ENCODE assay signal across 1 cellular context in the genomic region with DNA sequence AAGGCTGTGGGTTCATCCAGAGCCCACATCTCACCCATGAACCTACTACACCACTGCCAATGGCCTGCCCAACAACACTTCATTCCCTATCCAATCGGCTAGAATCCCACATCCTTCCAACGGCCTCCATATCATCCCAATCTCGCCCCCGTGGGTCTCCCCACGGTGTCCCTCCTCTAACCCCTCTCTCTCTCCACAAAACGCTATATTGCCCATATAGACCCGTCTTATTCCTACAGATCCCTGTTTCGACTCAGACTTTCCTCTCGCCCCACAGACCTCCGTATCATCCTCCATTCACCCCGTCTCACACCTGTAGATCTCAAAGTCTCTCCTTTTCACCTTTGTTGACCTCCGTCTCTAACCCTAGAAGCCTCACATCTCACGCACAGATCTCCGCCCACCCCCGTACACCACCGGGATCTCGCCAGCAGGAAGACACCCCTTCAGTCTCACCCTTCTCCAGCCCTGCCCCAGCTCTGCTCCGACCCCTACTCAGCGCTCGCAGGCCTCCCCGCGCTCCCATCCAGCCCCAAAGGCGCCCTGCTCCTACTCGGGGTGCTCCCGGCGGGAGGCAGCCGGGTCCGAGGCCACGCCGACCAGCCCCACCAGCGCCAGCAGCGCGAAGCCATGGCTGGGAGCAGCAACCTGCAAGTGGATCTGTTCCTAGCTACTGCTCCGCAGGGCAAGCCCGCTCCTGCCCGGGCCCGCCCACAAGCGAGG.
A peak's percentile ranks its signal among the peaks of the same experiment; 100 is the strongest.
TF ChIP-seq lines count a peak whose summit lies in the region.

A gene with protein sequence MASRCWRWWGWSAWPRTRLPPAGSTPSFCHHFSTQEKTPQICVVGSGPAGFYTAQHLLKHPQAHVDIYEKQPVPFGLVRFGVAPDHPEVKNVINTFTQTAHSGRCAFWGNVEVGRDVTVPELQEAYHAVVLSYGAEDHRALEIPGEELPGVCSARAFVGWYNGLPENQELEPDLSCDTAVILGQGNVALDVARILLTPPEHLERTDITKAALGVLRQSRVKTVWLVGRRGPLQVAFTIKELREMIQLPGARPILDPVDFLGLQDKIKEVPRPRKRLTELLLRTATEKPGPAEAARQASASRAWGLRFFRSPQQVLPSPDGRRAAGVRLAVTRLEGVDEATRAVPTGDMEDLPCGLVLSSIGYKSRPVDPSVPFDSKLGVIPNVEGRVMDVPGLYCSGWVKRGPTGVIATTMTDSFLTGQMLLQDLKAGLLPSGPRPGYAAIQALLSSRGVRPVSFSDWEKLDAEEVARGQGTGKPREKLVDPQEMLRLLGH (minus strand): TSS at position 682 of the 723 bp plus-strand sequence. CDS start 50 bp downstream, at position 632.

TF ChIP-seq in GM12878, 131 proteins besides CTCF, POLR2A, EP300 and RAD21 (continued from another document and continues in another):
- TF ChIP-seq, protein P1, sequence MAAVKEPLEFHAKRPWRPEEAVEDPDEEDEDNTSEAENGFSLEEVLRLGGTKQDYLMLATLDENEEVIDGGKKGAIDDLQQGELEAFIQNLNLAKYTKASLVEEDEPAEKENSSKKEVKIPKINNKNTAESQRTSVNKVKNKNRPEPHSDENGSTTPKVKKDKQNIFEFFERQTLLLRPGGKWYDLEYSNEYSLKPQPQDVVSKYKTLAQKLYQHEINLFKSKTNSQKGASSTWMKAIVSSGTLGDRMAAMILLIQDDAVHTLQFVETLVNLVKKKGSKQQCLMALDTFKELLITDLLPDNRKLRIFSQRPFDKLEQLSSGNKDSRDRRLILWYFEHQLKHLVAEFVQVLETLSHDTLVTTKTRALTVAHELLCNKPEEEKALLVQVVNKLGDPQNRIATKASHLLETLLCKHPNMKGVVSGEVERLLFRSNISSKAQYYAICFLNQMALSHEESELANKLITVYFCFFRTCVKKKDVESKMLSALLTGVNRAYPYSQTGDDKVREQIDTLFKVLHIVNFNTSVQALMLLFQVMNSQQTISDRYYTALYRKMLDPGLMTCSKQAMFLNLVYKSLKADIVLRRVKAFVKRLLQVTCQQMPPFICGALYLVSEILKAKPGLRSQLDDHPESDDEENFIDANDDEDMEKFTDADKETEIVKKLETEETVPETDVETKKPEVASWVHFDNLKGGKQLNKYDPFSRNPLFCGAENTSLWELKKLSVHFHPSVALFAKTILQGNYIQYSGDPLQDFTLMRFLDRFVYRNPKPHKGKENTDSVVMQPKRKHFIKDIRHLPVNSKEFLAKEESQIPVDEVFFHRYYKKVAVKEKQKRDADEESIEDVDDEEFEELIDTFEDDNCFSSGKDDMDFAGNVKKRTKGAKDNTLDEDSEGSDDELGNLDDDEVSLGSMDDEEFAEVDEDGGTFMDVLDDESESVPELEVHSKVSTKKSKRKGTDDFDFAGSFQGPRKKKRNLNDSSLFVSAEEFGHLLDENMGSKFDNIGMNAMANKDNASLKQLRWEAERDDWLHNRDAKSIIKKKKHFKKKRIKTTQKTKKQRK (IDR thresholded peaks at IDR 0.05; ENCODE audit: low read depth, low read length), result no peak
- TF ChIP-seq ZSCAN29 (IDR thresholded peaks at IDR 0.05) (peak; percentile 88), IKZF1 (conservative IDR thresholded peaks at IDR 0.05) (peak; percentile 9; the same call in 1 of the 2 replicates), RAD51 (IDR thresholded peaks at IDR 0.05) (no peak), POU2F2 (IDR thresholded peaks at IDR 0.05; ENCODE audit: borderline replicate concordance, low read depth, low read length) (peak; percentile 74; the same call in 2 of the 3 replicates), SREBF1 (IDR thresholded peaks at IDR 0.05; ENCODE audit: low read length) (no peak), FOXK2 (IDR thresholded peaks at IDR 0.05) (no peak), HCFC1 (IDR thresholded peaks at IDR 0.05; ENCODE audit: low read length) (no peak), NR2F1 (conservative IDR thresholded peaks at IDR 0.05) (peak; percentile 73), ASH2L (IDR thresholded peaks at IDR 0.05; ENCODE audit: borderline replicate concordance, low read depth) (no peak), RELA (IDR thresholded peaks at IDR 0.05; ENCODE audit: borderline replicate concordance, partially characterized antibody) (peak; percentile 37), NBN (IDR thresholded peaks at IDR 0.05) (peak; percentile 27; the same call in 1 of the 2 replicates), YY1 (IDR thresholded peaks at IDR 0.05; ENCODE audit: low read depth, low read length) (0 out of 2 replicates have a peak, but pooled peaks have one; percentile 40), MTA2 (IDR thresholded peaks at IDR 0.05; ENCODE audit: low read depth) (no peak), TCF3 (IDR thresholded peaks at IDR 0.05; ENCODE audit: borderline replicate concordance, insufficient read depth, low read depth, low read length) (0 out of 2 replicates have a peak, but pooled peaks have one; percentile 44), CREM (IDR thresholded peaks at IDR 0.05; ENCODE audit: low read depth) (no peak), NFIC (IDR thresholded peaks at IDR 0.05; ENCODE audit: low read depth, low read length) (no peak), SMARCA5 (IDR thresholded peaks at IDR 0.05) (peak; percentile 18; the same call in 1 of the 2 replicates), HDGF (IDR thresholded peaks at IDR 0.05) (peak; percentile 87), GATAD2B (conservative IDR thresholded peaks at IDR 0.05; ENCODE audit: low read depth) (0 out of 2 replicates have a peak, but pooled peaks have one; percentile 15), ZNF207 (IDR thresholded peaks at IDR 0.05; ENCODE audit: borderline replicate concordance) (0 out of 2 replicates have a peak, but pooled peaks have one; percentile 42)
- TF ChIP-seq, protein P2, sequence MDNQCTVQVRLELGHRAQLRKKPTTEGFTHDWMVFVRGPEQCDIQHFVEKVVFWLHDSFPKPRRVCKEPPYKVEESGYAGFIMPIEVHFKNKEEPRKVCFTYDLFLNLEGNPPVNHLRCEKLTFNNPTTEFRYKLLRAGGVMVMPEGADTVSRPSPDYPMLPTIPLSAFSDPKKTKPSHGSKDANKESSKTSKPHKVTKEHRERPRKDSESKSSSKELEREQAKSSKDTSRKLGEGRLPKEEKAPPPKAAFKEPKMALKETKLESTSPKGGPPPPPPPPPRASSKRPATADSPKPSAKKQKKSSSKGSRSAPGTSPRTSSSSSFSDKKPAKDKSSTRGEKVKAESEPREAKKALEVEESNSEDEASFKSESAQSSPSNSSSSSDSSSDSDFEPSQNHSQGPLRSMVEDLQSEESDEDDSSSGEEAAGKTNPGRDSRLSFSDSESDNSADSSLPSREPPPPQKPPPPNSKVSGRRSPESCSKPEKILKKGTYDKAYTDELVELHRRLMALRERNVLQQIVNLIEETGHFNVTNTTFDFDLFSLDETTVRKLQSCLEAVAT (IDR thresholded peaks at IDR 0.05), result peak; percentile 60
- TF ChIP-seq, protein P3, sequence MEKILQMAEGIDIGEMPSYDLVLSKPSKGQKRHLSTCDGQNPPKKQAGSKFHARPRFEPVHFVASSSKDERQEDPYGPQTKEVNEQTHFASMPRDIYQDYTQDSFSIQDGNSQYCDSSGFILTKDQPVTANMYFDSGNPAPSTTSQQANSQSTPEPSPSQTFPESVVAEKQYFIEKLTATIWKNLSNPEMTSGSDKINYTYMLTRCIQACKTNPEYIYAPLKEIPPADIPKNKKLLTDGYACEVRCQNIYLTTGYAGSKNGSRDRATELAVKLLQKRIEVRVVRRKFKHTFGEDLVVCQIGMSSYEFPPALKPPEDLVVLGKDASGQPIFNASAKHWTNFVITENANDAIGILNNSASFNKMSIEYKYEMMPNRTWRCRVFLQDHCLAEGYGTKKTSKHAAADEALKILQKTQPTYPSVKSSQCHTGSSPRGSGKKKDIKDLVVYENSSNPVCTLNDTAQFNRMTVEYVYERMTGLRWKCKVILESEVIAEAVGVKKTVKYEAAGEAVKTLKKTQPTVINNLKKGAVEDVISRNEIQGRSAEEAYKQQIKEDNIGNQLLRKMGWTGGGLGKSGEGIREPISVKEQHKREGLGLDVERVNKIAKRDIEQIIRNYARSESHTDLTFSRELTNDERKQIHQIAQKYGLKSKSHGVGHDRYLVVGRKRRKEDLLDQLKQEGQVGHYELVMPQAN (conservative IDR thresholded peaks at IDR 0.05), result peak; percentile 64; the same call in 1 of the 2 replicates
- TF ChIP-seq, protein P4, sequence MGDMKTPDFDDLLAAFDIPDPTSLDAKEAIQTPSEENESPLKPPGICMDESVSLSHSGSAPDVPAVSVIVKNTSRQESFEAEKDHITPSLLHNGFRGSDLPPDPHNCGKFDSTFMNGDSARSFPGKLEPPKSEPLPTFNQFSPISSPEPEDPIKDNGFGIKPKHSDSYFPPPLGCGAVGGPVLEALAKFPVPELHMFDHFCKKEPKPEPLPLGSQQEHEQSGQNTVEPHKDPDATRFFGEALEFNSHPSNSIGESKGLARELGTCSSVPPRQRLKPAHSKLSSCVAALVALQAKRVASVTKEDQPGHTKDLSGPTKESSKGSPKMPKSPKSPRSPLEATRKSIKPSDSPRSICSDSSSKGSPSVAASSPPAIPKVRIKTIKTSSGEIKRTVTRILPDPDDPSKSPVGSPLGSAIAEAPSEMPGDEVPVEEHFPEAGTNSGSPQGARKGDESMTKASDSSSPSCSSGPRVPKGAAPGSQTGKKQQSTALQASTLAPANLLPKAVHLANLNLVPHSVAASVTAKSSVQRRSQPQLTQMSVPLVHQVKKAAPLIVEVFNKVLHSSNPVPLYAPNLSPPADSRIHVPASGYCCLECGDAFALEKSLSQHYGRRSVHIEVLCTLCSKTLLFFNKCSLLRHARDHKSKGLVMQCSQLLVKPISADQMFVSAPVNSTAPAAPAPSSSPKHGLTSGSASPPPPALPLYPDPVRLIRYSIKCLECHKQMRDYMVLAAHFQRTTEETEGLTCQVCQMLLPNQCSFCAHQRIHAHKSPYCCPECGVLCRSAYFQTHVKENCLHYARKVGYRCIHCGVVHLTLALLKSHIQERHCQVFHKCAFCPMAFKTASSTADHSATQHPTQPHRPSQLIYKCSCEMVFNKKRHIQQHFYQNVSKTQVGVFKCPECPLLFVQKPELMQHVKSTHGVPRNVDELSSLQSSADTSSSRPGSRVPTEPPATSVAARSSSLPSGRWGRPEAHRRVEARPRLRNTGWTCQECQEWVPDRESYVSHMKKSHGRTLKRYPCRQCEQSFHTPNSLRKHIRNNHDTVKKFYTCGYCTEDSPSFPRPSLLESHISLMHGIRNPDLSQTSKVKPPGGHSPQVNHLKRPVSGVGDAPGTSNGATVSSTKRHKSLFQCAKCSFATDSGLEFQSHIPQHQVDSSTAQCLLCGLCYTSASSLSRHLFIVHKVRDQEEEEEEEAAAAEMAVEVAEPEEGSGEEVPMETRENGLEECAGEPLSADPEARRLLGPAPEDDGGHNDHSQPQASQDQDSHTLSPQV (IDR thresholded peaks at IDR 0.05), result no peak
- TF ChIP-seq, protein P5, sequence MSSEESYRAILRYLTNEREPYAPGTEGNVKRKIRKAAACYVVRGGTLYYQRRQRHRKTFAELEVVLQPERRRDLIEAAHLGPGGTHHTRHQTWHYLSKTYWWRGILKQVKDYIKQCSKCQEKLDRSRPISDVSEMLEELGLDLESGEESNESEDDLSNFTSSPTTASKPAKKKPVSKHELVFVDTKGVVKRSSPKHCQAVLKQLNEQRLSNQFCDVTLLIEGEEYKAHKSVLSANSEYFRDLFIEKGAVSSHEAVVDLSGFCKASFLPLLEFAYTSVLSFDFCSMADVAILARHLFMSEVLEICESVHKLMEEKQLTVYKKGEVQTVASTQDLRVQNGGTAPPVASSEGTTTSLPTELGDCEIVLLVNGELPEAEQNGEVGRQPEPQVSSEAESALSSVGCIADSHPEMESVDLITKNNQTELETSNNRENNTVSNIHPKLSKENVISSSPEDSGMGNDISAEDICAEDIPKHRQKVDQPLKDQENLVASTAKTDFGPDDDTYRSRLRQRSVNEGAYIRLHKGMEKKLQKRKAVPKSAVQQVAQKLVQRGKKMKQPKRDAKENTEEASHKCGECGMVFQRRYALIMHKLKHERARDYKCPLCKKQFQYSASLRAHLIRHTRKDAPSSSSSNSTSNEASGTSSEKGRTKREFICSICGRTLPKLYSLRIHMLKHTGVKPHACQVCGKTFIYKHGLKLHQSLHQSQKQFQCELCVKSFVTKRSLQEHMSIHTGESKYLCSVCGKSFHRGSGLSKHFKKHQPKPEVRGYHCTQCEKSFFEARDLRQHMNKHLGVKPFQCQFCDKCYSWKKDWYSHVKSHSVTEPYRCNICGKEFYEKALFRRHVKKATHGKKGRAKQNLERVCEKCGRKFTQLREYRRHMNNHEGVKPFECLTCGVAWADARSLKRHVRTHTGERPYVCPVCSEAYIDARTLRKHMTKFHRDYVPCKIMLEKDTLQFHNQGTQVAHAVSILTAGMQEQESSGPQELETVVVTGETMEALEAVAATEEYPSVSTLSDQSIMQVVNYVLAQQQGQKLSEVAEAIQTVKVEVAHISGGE (CRISPR knock-in tag; IDR thresholded peaks at IDR 0.05), result no peak
- TF ChIP-seq, protein P6, sequence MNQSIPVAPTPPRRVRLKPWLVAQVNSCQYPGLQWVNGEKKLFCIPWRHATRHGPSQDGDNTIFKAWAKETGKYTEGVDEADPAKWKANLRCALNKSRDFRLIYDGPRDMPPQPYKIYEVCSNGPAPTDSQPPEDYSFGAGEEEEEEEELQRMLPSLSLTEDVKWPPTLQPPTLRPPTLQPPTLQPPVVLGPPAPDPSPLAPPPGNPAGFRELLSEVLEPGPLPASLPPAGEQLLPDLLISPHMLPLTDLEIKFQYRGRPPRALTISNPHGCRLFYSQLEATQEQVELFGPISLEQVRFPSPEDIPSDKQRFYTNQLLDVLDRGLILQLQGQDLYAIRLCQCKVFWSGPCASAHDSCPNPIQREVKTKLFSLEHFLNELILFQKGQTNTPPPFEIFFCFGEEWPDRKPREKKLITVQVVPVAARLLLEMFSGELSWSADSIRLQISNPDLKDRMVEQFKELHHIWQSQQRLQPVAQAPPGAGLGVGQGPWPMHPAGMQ (IDR thresholded peaks at IDR 0.05; ENCODE audit: borderline replicate concordance), result 0 out of 2 replicates have a peak, but pooled peaks have one; percentile 10
- TF ChIP-seq, protein P7, sequence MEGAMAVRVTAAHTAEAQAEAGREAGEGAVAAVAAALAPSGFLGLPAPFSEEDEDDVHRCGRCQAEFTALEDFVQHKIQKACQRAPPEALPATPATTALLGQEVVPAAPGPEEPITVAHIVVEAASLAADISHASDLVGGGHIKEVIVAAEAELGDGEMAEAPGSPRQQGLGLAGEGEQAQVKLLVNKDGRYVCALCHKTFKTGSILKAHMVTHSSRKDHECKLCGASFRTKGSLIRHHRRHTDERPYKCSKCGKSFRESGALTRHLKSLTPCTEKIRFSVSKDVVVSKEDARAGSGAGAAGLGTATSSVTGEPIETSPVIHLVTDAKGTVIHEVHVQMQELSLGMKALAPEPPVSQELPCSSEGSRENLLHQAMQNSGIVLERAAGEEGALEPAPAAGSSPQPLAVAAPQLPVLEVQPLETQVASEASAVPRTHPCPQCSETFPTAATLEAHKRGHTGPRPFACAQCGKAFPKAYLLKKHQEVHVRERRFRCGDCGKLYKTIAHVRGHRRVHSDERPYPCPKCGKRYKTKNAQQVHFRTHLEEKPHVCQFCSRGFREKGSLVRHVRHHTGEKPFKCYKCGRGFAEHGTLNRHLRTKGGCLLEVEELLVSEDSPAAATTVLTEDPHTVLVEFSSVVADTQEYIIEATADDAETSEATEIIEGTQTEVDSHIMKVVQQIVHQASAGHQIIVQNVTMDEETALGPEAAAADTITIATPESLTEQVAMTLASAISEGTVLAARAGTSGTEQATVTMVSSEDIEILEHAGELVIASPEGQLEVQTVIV (IDR thresholded peaks at IDR 0.05; ENCODE audit: borderline replicate concordance, partially characterized antibody), result peak; percentile 16
